Comparison of ENCODE assay signal across 18 cellular contexts in the genomic region with DNA sequence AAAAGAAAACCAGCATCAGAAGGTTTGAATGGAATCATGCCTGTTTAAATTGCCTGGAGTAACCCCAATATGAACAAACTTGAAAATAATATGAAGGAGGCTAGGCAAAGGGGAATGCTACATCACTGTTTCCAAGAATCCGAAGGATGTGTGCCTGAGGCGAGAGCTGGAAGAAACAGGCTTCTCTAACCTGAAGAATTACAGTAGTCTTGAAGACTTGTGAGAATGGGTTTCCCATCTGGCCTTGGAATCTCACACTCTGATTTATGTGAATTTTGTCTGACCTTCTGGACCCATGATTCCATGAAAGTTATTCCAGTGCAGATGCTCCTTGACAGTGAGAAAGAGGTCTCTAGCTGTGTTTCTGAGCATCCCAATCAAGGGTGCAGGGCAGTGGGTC.
"Had no signal": no experiment of that assay in that cellular context is flagged by ENCODE, and none has a peak within 500 bp of the region (broad histone marks: within the 10 kb centered on the region; RNA-seq: fewer than 3 reads in every experiment).

No MANE protein-coding gene starts in this region.

- H3K9me3 ChIP-seq: ascending aorta, Peyer's patch had no signal

- DNase-seq: activated B cell treated with CpG ODN at 0.5 μM for 24 hours; activated CD4-positive, alpha-beta T cell treated with anti-CD3 and anti-CD28 coated beads for 1 hour; activated CD8-positive, alpha-beta memory T cell treated with anti-CD3 and anti-CD28 coated beads for 24 hours; activated CD8-positive, alpha-beta memory T cell treated with anti-CD3 and anti-CD28 coated beads, Interleukin-2, amount 50 U/mL, for 48 hours; activated naive CD8-positive, alpha-beta T cell treated with anti-CD3 and anti-CD28 coated beads, Interleukin-2, amount 10 ng/mL, durations not matched to agents 7 days and 5 days; NCI-H1417 treated with DMSO at 0.1 percent for 48 hours; NCI-H2081 treated with DMSO at 0.1 percent for 48 hours; NK-92 treated with Interleukin-12 subunit alpha and Interleukin-12 subunit beta, amount 100 ng/mL, for 24 hours; SHP77 treated with DMSO at 0.1 percent for 48 hours had no signal

- H3K36me3 ChIP-seq: ascending aorta, cardiac muscle cell, Peyer's patch had no signal

- H3K27ac Mint-ChIP-seq: activated CD4-positive, alpha-beta memory T cell treated with anti-CD3 and anti-CD28 coated beads, Interleukin-2, amount 10 ng/mL, durations not matched to agents 7 days and 5 days; activated CD8-positive, alpha-beta memory T cell treated with anti-CD3 and anti-CD28 coated beads, Interleukin-2, amount 10 ng/mL, durations not matched to agents 7 days and 5 days had no signal

- H3K9me3 Mint-ChIP-seq: activated B cell treated with CpG ODN at 0.5 μM for 24 hours; activated CD4-positive, alpha-beta memory T cell treated with anti-CD3 and anti-CD28 coated beads, Interleukin-2, amount 10 ng/mL, durations not matched to agents 7 days and 5 days; activated naive CD4-positive, alpha-beta T cell treated with anti-CD3 and anti-CD28 coated beads, Interleukin-2, amount 50 U/mL, for 24 hours; activated naive CD8-positive, alpha-beta T cell treated with anti-CD3 and anti-CD28 coated beads, Interleukin-2, amount 10 ng/mL, durations not matched to agents 7 days and 5 days; T-cell had no signal

- H3K27me3 Mint-ChIP-seq: activated naive CD4-positive, alpha-beta T cell treated with anti-CD3 and anti-CD28 coated beads, Interleukin-2, amount 50 U/mL, for 24 hours; activated naive CD8-positive, alpha-beta T cell treated with anti-CD3 and anti-CD28 coated beads, Interleukin-2, amount 10 ng/mL, durations not matched to agents 7 days and 5 days; T-cell had no signal

- H3K4me3 ChIP-seq: ascending aorta, cardiac muscle cell, Peyer's patch had no signal

- H3K36me3 Mint-ChIP-seq: activated CD8-positive, alpha-beta memory T cell treated with anti-CD3 and anti-CD28 coated beads, Interleukin-2, amount 10 ng/mL, durations not matched to agents 7 days and 5 days; activated naive CD4-positive, alpha-beta T cell treated with anti-CD3 and anti-CD28 coated beads, Interleukin-2, amount 50 U/mL, for 24 hours; activated naive CD8-positive, alpha-beta T cell treated with anti-CD3 and anti-CD28 coated beads, Interleukin-2, amount 10 ng/mL, durations not matched to agents 7 days and 5 days; T-cell had no signal

- H3K4me3 Mint-ChIP-seq: activated B cell treated with CpG ODN at 0.5 μM for 24 hours; activated CD4-positive, alpha-beta memory T cell treated with anti-CD3 and anti-CD28 coated beads, Interleukin-2, amount 10 ng/mL, durations not matched to agents 7 days and 5 days; activated CD8-positive, alpha-beta memory T cell treated with anti-CD3 and anti-CD28 coated beads, Interleukin-2, amount 10 ng/mL, durations not matched to agents 7 days and 5 days; activated naive CD4-positive, alpha-beta T cell treated with anti-CD3 and anti-CD28 coated beads, Interleukin-2, amount 50 U/mL, for 24 hours; activated naive CD8-positive, alpha-beta T cell treated with anti-CD3 and anti-CD28 coated beads, Interleukin-2, amount 10 ng/mL, durations not matched to agents 7 days and 5 days; T-cell had no signal

- ATAC-seq: PC-3 had no signal

- H3K27me3 ChIP-seq: ascending aorta, cardiac muscle cell, Peyer's patch had no signal

- H3K4me1 ChIP-seq: ascending aorta had no signal

- H3K27ac ChIP-seq: ascending aorta, cardiac muscle cell, Peyer's patch, VCaP had no signal
